23 cellular contexts compared by ENCODE assay signal in genomic region chr16:7763111-7763510, GRCh38.
"Had no signal": no experiment of that assay in that cellular context is flagged by ENCODE, and none has a peak within 500 bp of the region (broad histone marks: within the 10 kb centered on the region; RNA-seq: fewer than 3 reads in every experiment).

No MANE protein-coding gene starts in this region.

- DNase-seq: activated B cell treated with CpG ODN at 0.5 μM for 24 hours; activated CD4-positive, alpha-beta T cell treated with anti-CD3 and anti-CD28 coated beads for 1 hour; activated CD4-positive, alpha-beta T cell treated with anti-CD3 and anti-CD28 coated beads, Interleukin-2, amount 10 ng/mL, durations not matched to agents 24 days and 14 days; activated CD4-positive, alpha-beta T cell treated with anti-CD3 and anti-CD28 coated beads, Interleukin-2, amount 50 U/mL, for 48 hours; activated CD8-positive, alpha-beta memory T cell treated with anti-CD3 and anti-CD28 coated beads, Interleukin-2, amount 10 ng/mL, durations not matched to agents 7 days and 5 days; activated effector memory CD4-positive, alpha-beta T cell treated with Interleukin-2 at 50 U/mL for 16 hours; activated naive CD4-positive, alpha-beta T cell; activated T-cell treated with anti-CD3 and anti-CD28 coated beads, Interleukin-2, amount 50 U/mL, for 24 hours; aorta; caudate nucleus; Kasumi-1; NCI-H1048; NCI-H1417; NCI-H1930; NCI-H2171 treated with DMSO at 0.1 percent for 48 hours; NCI-H226; NCI-H526 treated with DMSO at 0.1 percent for 48 hours; NCI-H82; T-cell; T-helper 2 cell; T1000 had no signal

- H3K27me3 ChIP-seq: breast epithelium had no signal

- H3K4me1 ChIP-seq: breast epithelium had no signal

- ATAC-seq: activated CD8-positive, alpha-beta memory T cell treated with anti-CD3 and anti-CD28 coated beads, Interleukin-2, amount 10 ng/mL, durations not matched to agents 7 days and 5 days; T-cell had no signal

- H3K27ac ChIP-seq: breast epithelium, SK-N-MC had no signal

- H3K36me3 ChIP-seq: breast epithelium had no signal

- H3K4me3 ChIP-seq: breast epithelium, SK-N-MC had no signal

- H3K9me3 ChIP-seq: breast epithelium had no signal
